In the genomic region with DNA sequence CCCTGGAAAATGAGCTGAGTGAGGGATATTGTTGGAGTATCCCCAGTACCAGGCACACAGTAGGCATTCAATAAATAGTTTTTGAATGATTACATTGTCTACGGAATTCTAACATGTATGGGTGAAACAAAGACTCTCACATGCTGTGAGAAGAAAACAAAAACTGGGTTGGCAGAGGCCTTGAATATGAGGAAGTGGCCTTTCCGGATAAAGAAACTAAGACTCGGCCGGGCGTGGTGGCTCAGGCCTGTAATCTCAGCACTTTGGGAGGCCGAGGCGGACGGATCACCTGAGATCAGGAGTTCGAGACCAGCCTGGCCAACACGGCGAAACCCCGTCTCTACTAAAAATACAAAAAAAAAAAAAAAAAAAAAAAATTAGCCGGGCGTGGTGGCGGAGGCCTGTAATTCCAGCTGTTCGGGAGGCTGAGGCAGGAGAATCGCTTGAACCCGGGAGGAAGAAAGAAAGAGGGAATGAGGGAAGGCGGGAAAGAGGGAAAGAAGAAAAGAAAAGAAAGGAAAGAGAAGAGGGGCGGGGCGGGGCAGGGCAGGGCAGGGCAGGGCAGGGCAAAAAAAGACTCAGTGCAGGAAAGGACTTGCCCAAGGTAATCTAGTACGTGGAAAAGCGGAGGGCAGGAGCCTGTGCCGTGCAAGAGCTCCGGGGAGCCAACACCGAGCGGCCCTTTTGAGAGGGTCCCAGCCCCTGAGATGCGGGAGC, we compare ENCODE assay signal across 1 cellular context.
TF ChIP-seq lines count a peak whose summit lies in the region.

No MANE protein-coding gene starts in this region.

TF ChIP-seq in H1, 55 proteins besides CTCF, POLR2A, EP300 and RAD21:
- no peak for TF ChIP-seq NANOG (IDR thresholded peaks at IDR 0.05; ENCODE audit: insufficient read depth, low read depth, low read length, poor library complexity, severe bottlenecking)
- TF ChIP-seq PHF8 (conservative IDR thresholded peaks at IDR 0.05; ENCODE audit: low read depth, low read length), result no peak
- TF ChIP-seq KDM1A (IDR thresholded peaks at IDR 0.05; ENCODE audit: borderline replicate concordance, low read length), result peak; percentile 24; the same call in 1 of the 2 replicates
- no peak for TF ChIP-seq SUZ12 (IDR thresholded peaks at IDR 0.05; ENCODE audit: low read length)
